12 cellular contexts compared by ENCODE assay signal in the genomic region with DNA sequence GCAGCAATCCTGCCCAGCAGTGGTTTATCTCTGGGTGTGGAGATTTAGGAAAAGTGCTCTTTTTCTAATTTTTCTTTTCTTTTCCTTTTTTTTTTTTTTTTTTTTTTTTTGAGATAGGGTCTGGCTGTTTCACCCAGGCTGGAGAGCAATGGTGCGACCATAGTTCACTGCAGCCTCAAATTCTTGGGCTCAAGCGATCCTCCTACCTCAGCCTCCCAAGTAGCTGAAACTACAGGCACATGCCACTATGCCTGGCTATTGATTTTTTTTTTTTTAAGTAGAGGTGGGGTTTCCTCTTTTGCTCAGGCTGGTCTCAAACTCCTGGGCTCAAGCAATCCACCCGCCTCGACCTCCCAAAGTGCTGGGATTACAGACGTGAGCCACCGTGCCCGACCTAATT. TPM values are rescaled to one million over a fixed set of nuclear protein-coding genes. Genes with fewer than 3 reads are reported as not detected.
DNase-seq lines count a peak whose midpoint lies in the region; ATAC-seq, FAIRE-seq and TF ChIP-seq lines count a peak whose summit lies in the region.
"Not testable (repeated sequence)": the region's sequence is repeated elsewhere in the genome, so short reads cannot be mapped to it uniquely, and the experiment has no call there.
"Had no signal": no experiment of that assay in that cellular context is flagged by ENCODE, and none has a peak within 500 bp of the region (broad histone marks: within the 10 kb centered on the region; RNA-seq: fewer than 3 reads in every experiment).

No MANE protein-coding gene starts in this region.

- H3K4me3 ChIP-seq in H7 (ENCODE audit: insufficient read depth, low read depth, low read length) (peak overlapping the region; percentile 55; the same call in 1 of the 2 replicates), HepG2 (replicated peaks in 1 of 3; ENCODE audit: insufficient read depth in 1 of 3, low read depth in 2 of 3, low read length in 3 of 3) (peak overlapping the region; percentile 67 to 70 (median 70))
- not testable (repeated sequence) for H3K4me3 ChIP-seq in SJSA1, colonic mucosa, cardiac muscle cell, thoracic aorta

- intact Hi-C loops in colonic mucosa (cut with DNase I), result not testable (repeated sequence)
- intact Hi-C loops in HepG2 (cut with micrococcal nuclease; ENCODE audit: unreplicated experiment), result loop anchor here (2.0 kb wide), 2 partner anchors 35 to 71 kb away; partner anchors contain the start of gene ARSD

- TF ChIP-seq RAD21 in HepG2 (CRISPR knock-in tag; IDR thresholded peaks at IDR 0.05), result not testable (repeated sequence)

- not testable (repeated sequence) for FAIRE-seq in HepG2 (lab: Jason Lieb, UNC)

- DNase-seq in H7; SJSA1 (ENCODE audit: low read depth in 1 of 2, low spot score in 2 of 2); colonic mucosa; cardiac muscle cell (ENCODE audit: low read depth in 1 of 2, low spot score in 1 of 2); HepG2 (ENCODE audit: low spot score); thoracic aorta (ENCODE audit: low spot score): not testable (repeated sequence)

- POLR2A ChIA-PET in HepG2 (lab: Yijun Ruan, JAX), result interaction anchor here (0.6 to 1.9 kb wide), 4 partner anchors 8 to 70 kb away, joined by 3 to 28 read pairs (median 6); partner anchors contain the start of gene ARSD

- H3K27me3 ChIP-seq in H7 (ENCODE audit: control insufficient read depth, insufficient read depth, low read length); SJSA1 (replicated peaks); colonic mucosa; cardiac muscle cell; HepG2 (ENCODE audit: control insufficient read depth in 1 of 2, insufficient read depth in 2 of 2, low read length in 2 of 2); thoracic aorta (replicated peaks; ENCODE audit: insufficient read depth): not testable (repeated sequence)

- not testable (repeated sequence) for TF ChIP-seq POLR2A in HepG2 (IDR thresholded peaks at IDR 0.05; ENCODE audit: insufficient read depth in 1 of 2, low read depth in 2 of 2, low read length in 2 of 2)

- peaks cover 24% of the 10 kb centered on the region for H3K79me2 ChIP-seq in HepG2 (ENCODE audit: insufficient read depth, low read length)

- CTCF ChIA-PET in HepG2 (lab: Yijun Ruan, JAX; ENCODE audit: low intra/inter-chr PET ratio, low total read pairs), result not testable (repeated sequence)

- not testable (repeated sequence) for BruUV-seq in HepG2 (replicated peaks; lab: Mats Ljungman, UMichigan)

- H3K36me3 Mint-ChIP-seq in nephron (ENCODE audit: low read depth), result not testable (repeated sequence)

- TF ChIP-seq EP300 in HepG2 (IDR thresholded peaks at IDR 0.05; ENCODE audit: low read depth in 2 of 2, low read length in 2 of 2); HepG2 (CRISPR knock-in tag; IDR thresholded peaks at IDR 0.05; ENCODE audit: borderline replicate concordance): not testable (repeated sequence)

- H3K27ac Mint-ChIP-seq in nephron, result peak overlapping the region; percentile 93 to 98 (median 98)

- H3K9me3 ChIP-seq in SJSA1 (replicated peaks); colonic mucosa; cardiac muscle cell (ENCODE audit: low read depth); HepG2 (ENCODE audit: low read length); thoracic aorta: not testable (repeated sequence)

- not testable (repeated sequence) for H4K20me1 ChIP-seq in HepG2 (ENCODE audit: insufficient read depth, low read length)

- not testable (repeated sequence) for H3K36me3 ChIP-seq in H7 (replicated peaks; ENCODE audit: control insufficient read depth, insufficient read depth, low read length); SJSA1; colonic mucosa; cardiac muscle cell; HepG2 (replicated peaks in 1 of 2; ENCODE audit: control insufficient read depth in 1 of 2, insufficient read depth in 2 of 2, low read length in 2 of 2); thoracic aorta

- WGBS in HepG2 (ENCODE audit: low lambda C conversion rate), result under 1% methylated on average over 7 of the region's 7 CpGs

- TF ChIP-seq CTCF in colonic mucosa (IDR thresholded peaks at IDR 0.05); cardiac muscle cell (IDR thresholded peaks at IDR 0.05; ENCODE audit: low read depth, low read length); HepG2 (CRISPR knock-in tag; IDR thresholded peaks at IDR 0.05); nephron (IDR thresholded peaks at IDR 0.05; ENCODE audit: unreplicated experiment in 3 of 3); thoracic aorta (IDR thresholded peaks at IDR 0.05): not testable (repeated sequence)

- peaks cover 12% of the 10 kb centered on the region for H3K27me3 Mint-ChIP-seq in nephron (ENCODE audit: low read depth)

- peak overlapping the region; percentile 73 for H3K4me2 ChIP-seq in HepG2 (ENCODE audit: low read depth, low read length)

- H3K27ac ChIP-seq in SJSA1 (peak overlapping the region; percentile 96), colonic mucosa (peak overlapping the region; percentile 74), cardiac muscle cell (peak overlapping the region; percentile 79), HepG2 (ENCODE audit: extremely low read length, insufficient read depth, low read length) (peak overlapping the region; percentile 90), thoracic aorta (peak overlapping the region; percentile 65 to 76)

- H3K4me3 Mint-ChIP-seq in nephron, result not testable (repeated sequence)

- not testable (repeated sequence) for H3K9me3 Mint-ChIP-seq in nephron

- in situ Hi-C loops in HepG2 (cut with HindIII; ENCODE audit: extremely low pct_ligation_motif_present, low pct_unique_long_range_greater_than_20kb), result not testable (repeated sequence)

- H2AFZ ChIP-seq in HepG2 (ENCODE audit: low read length), result not testable (repeated sequence)

- ATAC-seq in HepG2; thoracic aorta (ENCODE audit: insufficient number of reproducible peaks, low FRiP score, low read depth): not testable (repeated sequence)

- H3K4me1 ChIP-seq in SJSA1 (replicated peaks) (peaks cover 27% of the 10 kb centered on the region), HepG2 (ENCODE audit: insufficient read depth, low read length) (peaks cover 24% of the 10 kb centered on the region)
- H3K4me1 ChIP-seq in colonic mucosa; cardiac muscle cell (ENCODE audit: low read depth); thoracic aorta (ENCODE audit: control insufficient read depth in 1 of 2, low read depth in 2 of 2): not testable (repeated sequence)

- H3K4me1 Mint-ChIP-seq in nephron, result peaks cover 20% of the 10 kb centered on the region

- H3K9ac ChIP-seq in colonic mucosa (ENCODE audit: low read depth in 2 of 2, low read length in 2 of 2), result peak overlapping the region in 1 of 2 donors; percentile 67
- peak overlapping the region; percentile 72 for H3K9ac ChIP-seq in HepG2 (ENCODE audit: insufficient read depth, low read depth, low read length)

RNA-seq across cellular contexts. Expression of gene ARSD, which starts 34.3 kb away (rescaled TPM):
- total RNA-seq in H7 (2014; rRNA removed; shearing (Covaris generic)), result 4.5 and 8.1 TPM in 2 replicates
- total RNA-seq in SJSA1 (2014; rRNA removed; shearing (Covaris generic)), result 7.7 and 14.7 TPM in 2 replicates
- total RNA-seq in colonic mucosa (10 to 100 TPM; 44.2 to 75.9 TPM), cardiac muscle cell (29.9 and 32.7 TPM in 2 replicates), HepG2 (2016; rRNA removed; fragmentation: Illumina TruSeq; extraction: Trizol) (2.0 and 4.8 TPM in 2 replicates), thoracic aorta (10 to 100 TPM; 13.2 to 25.3 TPM)
- polyA plus RNA-seq in cardiac muscle cell (23.5 and 29.7 TPM in 2 replicates), HepG2 (2011; rRNA removed) (6.4 and 6.8 TPM in 2 replicates)
- 0.81 and 1.1 TPM in 2 replicates for total RNA-seq in HepG2 (2016; cell fraction: cytosol; rRNA removed; fragmentation: Illumina TruSeq; extraction: Trizol; ENCODE audit: low read depth)
- total RNA-seq in HepG2 (2016; cell fraction: insoluble cytoplasmic fraction; rRNA removed; fragmentation: Illumina TruSeq; extraction: Trizol), result 1.7 and 5.2 TPM in 2 replicates
- total RNA-seq in HepG2 (2016; cell fraction: membrane; rRNA removed; fragmentation: Illumina TruSeq; extraction: Trizol), result 1.2 and 2.1 TPM in 2 replicates
- 4.5 and 6.6 TPM in 2 replicates for total RNA-seq in HepG2 (2016; cell fraction: nucleus; rRNA removed; fragmentation: Illumina TruSeq; extraction: Trizol)
- 4.9 and 5.9 TPM in 2 replicates for polyA plus RNA-seq in HepG2 (2011; cell fraction: cytosol; rRNA removed)
- 7.0 and 9.4 TPM in 2 replicates for polyA plus RNA-seq in HepG2 (2011; cell fraction: nucleus; rRNA removed)
- 5.4 and 5.6 TPM in 2 replicates for polyA plus RNA-seq in HepG2 (2012)
- 0.72 and 1.0 TPM in 2 replicates for polyA plus RNA-seq in HepG2 (2016; cell fraction: cytosol; fragmentation: Illumina TruSeq; extraction: Trizol; ENCODE audit: low read depth)
- 1.6 and 2.2 TPM in 2 replicates for polyA plus RNA-seq in HepG2 (2016; cell fraction: insoluble cytoplasmic fraction; fragmentation: Illumina TruSeq; extraction: Trizol; ENCODE audit: low read depth)
- polyA plus RNA-seq in HepG2 (2016; cell fraction: membrane; fragmentation: Illumina TruSeq; extraction: Trizol; ENCODE audit: low read depth), result 1.0 and 1.2 TPM in 2 replicates
- polyA plus RNA-seq in HepG2 (2016; cell fraction: nucleus; fragmentation: Illumina TruSeq; extraction: Trizol; ENCODE audit: insufficient read depth, low read depth), result 6.4 and 7.4 TPM in 2 replicates
- 8.9 and 31.5 TPM in 2 replicates for polyA minus RNA-seq in HepG2 (2011; rRNA and poly(A)+ RNA removed; ENCODE audit: low replicate concordance)
- polyA minus RNA-seq in HepG2 (2011; cell fraction: cytosol; rRNA and poly(A)+ RNA removed), result 7.2 and 7.8 TPM in 2 replicates
- 6.8 and 7.2 TPM in 2 replicates for polyA minus RNA-seq in HepG2 (2011; cell fraction: nucleus; rRNA and poly(A)+ RNA removed)

RNA-seq across cellular contexts. Expression of gene ARSH, which starts 42.9 kb away (rescaled TPM):
- not detected in 2 replicates for total RNA-seq in H7 (2014; rRNA removed; shearing (Covaris generic))
- not detected in 2 replicates for total RNA-seq in SJSA1 (2014; rRNA removed; shearing (Covaris generic))
- total RNA-seq in colonic mucosa (not detected), cardiac muscle cell (not detected in 2 replicates), HepG2 (2016; rRNA removed; fragmentation: Illumina TruSeq; extraction: Trizol) (not detected in 2 replicates), thoracic aorta (not detected)
- polyA plus RNA-seq in cardiac muscle cell (not detected in 2 replicates), HepG2 (2011; rRNA removed) (not detected in 2 replicates)
- not detected in 2 replicates for total RNA-seq in HepG2 (2016; cell fraction: cytosol; rRNA removed; fragmentation: Illumina TruSeq; extraction: Trizol; ENCODE audit: low read depth)
- total RNA-seq in HepG2 (2016; cell fraction: insoluble cytoplasmic fraction; rRNA removed; fragmentation: Illumina TruSeq; extraction: Trizol), result not detected in 2 replicates
- not detected in 2 replicates for total RNA-seq in HepG2 (2016; cell fraction: membrane; rRNA removed; fragmentation: Illumina TruSeq; extraction: Trizol)
- not detected in 2 replicates for total RNA-seq in HepG2 (2016; cell fraction: nucleus; rRNA removed; fragmentation: Illumina TruSeq; extraction: Trizol)
- not detected in 2 replicates for polyA plus RNA-seq in HepG2 (2011; cell fraction: cytosol; rRNA removed)
- polyA plus RNA-seq in HepG2 (2011; cell fraction: nucleus; rRNA removed), result not detected in 2 replicates
- not detected in 2 replicates for polyA plus RNA-seq in HepG2 (2012)
- polyA plus RNA-seq in HepG2 (2016; cell fraction: cytosol; fragmentation: Illumina TruSeq; extraction: Trizol; ENCODE audit: low read depth), result not detected in 2 replicates
- polyA plus RNA-seq in HepG2 (2016; cell fraction: insoluble cytoplasmic fraction; fragmentation: Illumina TruSeq; extraction: Trizol; ENCODE audit: low read depth), result not detected in 2 replicates
- not detected in 2 replicates for polyA plus RNA-seq in HepG2 (2016; cell fraction: membrane; fragmentation: Illumina TruSeq; extraction: Trizol; ENCODE audit: low read depth)
- polyA plus RNA-seq in HepG2 (2016; cell fraction: nucleus; fragmentation: Illumina TruSeq; extraction: Trizol; ENCODE audit: insufficient read depth, low read depth), result not detected in 2 replicates
- not detected in 2 replicates for polyA minus RNA-seq in HepG2 (2011; rRNA and poly(A)+ RNA removed; ENCODE audit: low replicate concordance)
- polyA minus RNA-seq in HepG2 (2011; cell fraction: cytosol; rRNA and poly(A)+ RNA removed), result not detected in 2 replicates
- polyA minus RNA-seq in HepG2 (2011; cell fraction: nucleus; rRNA and poly(A)+ RNA removed), result not detected in 2 replicates
- total RNA-seq: CD8-positive, alpha-beta T cell; Daoy; GM23248; PC-9 had no signal
- polyA plus RNA-seq: GM23248, IgD-negative memory B cell had no signal
